Comparison of ENCODE assay signal across 1 cellular context in the genomic region with DNA sequence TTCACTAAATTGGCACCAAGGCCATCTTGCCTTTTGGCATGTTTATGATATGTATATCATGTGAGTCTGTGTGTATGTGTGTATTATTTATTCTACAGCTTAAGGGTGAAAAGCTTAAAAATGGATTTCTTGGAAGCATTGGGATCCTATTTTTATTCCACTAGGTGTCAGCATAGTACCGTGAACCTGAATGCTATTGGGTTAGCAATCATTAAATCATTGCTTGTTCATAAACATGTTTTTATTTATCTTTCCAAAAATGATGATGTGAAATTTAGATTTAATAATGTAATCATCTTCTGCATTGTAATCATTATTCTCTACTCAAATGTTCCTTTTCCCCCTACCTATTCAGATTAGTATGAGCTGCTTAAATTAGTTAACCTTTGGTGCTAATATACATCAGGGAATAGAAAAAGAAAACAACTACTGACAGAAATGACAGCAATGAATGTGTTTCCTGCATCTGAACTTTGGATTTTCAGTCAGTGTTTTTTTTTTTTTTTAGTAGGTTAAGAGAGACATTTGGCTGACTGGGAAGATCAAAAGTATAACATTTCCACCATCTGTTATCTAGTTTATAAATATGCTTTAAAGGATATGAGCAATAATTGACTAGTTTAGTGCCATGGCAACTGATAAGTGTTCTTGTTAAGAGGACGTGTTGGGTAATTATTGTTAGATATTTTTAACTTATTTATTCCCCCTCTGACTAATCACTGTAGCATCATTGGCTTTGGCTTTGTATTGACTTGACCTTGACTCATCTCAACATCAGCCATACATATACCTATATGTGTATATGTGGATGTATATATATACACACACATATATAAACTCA.
A peak's percentile ranks its signal among the peaks of the same experiment; 100 is the strongest.
TF ChIP-seq lines count a peak whose summit lies in the region.

No MANE protein-coding gene starts in this region.

TF ChIP-seq in K562, 482 proteins besides CTCF, POLR2A, EP300 and RAD21 (continued from another document and continues in another):
- TF ChIP-seq, protein P1, sequence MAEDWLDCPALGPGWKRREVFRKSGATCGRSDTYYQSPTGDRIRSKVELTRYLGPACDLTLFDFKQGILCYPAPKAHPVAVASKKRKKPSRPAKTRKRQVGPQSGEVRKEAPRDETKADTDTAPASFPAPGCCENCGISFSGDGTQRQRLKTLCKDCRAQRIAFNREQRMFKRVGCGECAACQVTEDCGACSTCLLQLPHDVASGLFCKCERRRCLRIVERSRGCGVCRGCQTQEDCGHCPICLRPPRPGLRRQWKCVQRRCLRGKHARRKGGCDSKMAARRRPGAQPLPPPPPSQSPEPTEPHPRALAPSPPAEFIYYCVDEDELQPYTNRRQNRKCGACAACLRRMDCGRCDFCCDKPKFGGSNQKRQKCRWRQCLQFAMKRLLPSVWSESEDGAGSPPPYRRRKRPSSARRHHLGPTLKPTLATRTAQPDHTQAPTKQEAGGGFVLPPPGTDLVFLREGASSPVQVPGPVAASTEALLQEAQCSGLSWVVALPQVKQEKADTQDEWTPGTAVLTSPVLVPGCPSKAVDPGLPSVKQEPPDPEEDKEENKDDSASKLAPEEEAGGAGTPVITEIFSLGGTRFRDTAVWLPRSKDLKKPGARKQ (CRISPR knock-in tag; IDR thresholded peaks at IDR 0.05): no peak
- TF ChIP-seq TOE1 (IDR thresholded peaks at IDR 0.05; ENCODE audit: borderline replicate concordance): no peak
- TF ChIP-seq TOE1 (CRISPR knock-in tag; IDR thresholded peaks at IDR 0.05; ENCODE audit: borderline replicate concordance, low read depth): no peak
- no peak for TF ChIP-seq POLR3A (IDR thresholded peaks at IDR 0.05; ENCODE audit: borderline replicate concordance, extremely low read depth, insufficient read depth, insufficient read length)
- no peak for TF ChIP-seq HIVEP1 (CRISPR knock-in tag; IDR thresholded peaks at IDR 0.05)
- no peak for TF ChIP-seq LCOR (CRISPR knock-in tag; IDR thresholded peaks at IDR 0.05)
- TF ChIP-seq ZNF316 (IDR thresholded peaks at IDR 0.05): peak; percentile 60
- TF ChIP-seq, protein P2, sequence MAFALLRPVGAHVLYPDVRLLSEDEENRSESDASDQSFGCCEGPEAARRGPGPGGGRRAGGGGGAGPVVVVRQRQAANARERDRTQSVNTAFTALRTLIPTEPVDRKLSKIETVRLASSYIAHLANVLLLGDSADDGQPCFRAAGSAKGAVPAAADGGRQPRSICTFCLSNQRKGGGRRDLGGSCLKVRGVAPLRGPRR (CRISPR knock-in tag; IDR thresholded peaks at IDR 0.05): no peak
- no peak for TF ChIP-seq MXI1 (IDR thresholded peaks at IDR 0.05; ENCODE audit: low read depth, low read length)
- TF ChIP-seq YBX1 (IDR thresholded peaks at IDR 0.05): no peak
- TF ChIP-seq, protein P3, sequence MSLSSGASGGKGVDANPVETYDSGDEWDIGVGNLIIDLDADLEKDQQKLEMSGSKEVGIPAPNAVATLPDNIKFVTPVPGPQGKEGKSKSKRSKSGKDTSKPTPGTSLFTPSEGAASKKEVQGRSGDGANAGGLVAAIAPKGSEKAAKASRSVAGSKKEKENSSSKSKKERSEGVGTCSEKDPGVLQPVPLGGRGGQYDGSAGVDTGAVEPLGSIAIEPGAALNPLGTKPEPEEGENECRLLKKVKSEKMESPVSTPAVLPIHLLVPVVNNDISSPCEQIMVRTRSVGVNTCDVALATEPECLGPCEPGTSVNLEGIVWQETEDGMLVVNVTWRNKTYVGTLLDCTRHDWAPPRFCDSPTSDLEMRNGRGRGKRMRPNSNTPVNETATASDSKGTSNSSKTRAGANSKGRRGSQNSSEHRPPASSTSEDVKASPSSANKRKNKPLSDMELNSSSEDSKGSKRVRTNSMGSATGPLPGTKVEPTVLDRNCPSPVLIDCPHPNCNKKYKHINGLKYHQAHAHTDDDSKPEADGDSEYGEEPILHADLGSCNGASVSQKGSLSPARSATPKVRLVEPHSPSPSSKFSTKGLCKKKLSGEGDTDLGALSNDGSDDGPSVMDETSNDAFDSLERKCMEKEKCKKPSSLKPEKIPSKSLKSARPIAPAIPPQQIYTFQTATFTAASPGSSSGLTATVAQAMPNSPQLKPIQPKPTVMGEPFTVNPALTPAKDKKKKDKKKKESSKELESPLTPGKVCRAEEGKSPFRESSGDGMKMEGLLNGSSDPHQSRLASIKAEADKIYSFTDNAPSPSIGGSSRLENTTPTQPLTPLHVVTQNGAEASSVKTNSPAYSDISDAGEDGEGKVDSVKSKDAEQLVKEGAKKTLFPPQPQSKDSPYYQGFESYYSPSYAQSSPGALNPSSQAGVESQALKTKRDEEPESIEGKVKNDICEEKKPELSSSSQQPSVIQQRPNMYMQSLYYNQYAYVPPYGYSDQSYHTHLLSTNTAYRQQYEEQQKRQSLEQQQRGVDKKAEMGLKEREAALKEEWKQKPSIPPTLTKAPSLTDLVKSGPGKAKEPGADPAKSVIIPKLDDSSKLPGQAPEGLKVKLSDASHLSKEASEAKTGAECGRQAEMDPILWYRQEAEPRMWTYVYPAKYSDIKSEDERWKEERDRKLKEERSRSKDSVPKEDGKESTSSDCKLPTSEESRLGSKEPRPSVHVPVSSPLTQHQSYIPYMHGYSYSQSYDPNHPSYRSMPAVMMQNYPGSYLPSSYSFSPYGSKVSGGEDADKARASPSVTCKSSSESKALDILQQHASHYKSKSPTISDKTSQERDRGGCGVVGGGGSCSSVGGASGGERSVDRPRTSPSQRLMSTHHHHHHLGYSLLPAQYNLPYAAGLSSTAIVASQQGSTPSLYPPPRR (CRISPR knock-in tag; IDR thresholded peaks at IDR 0.05; ENCODE audit: borderline replicate concordance): no peak
- TF ChIP-seq, protein P4, sequence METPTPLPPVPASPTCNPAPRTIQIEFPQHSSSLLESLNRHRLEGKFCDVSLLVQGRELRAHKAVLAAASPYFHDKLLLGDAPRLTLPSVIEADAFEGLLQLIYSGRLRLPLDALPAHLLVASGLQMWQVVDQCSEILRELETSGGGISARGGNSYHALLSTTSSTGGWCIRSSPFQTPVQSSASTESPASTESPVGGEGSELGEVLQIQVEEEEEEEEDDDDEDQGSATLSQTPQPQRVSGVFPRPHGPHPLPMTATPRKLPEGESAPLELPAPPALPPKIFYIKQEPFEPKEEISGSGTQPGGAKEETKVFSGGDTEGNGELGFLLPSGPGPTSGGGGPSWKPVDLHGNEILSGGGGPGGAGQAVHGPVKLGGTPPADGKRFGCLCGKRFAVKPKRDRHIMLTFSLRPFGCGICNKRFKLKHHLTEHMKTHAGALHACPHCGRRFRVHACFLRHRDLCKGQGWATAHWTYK (CRISPR knock-in tag; IDR thresholded peaks at IDR 0.05): no peak
- 0 out of 2 replicates have a peak, but pooled peaks have one; percentile 26 for TF ChIP-seq POLR2H (tag; IDR thresholded peaks at IDR 0.05; ENCODE audit: low read depth)
- 0 out of 2 replicates have a peak, but pooled peaks have one; percentile 11 for TF ChIP-seq JUND (IDR thresholded peaks at IDR 0.05; ENCODE audit: borderline replicate concordance, low read depth, low read length)
- no peak for TF ChIP-seq JUND (tag; IDR thresholded peaks at IDR 0.05; ENCODE audit: borderline replicate concordance, low read depth, low read length)
- 0 out of 2 replicates have a peak, but pooled peaks have one; percentile 17 for TF ChIP-seq MAFG (tag; conservative IDR thresholded peaks at IDR 0.05)
- TF ChIP-seq, protein P5, sequence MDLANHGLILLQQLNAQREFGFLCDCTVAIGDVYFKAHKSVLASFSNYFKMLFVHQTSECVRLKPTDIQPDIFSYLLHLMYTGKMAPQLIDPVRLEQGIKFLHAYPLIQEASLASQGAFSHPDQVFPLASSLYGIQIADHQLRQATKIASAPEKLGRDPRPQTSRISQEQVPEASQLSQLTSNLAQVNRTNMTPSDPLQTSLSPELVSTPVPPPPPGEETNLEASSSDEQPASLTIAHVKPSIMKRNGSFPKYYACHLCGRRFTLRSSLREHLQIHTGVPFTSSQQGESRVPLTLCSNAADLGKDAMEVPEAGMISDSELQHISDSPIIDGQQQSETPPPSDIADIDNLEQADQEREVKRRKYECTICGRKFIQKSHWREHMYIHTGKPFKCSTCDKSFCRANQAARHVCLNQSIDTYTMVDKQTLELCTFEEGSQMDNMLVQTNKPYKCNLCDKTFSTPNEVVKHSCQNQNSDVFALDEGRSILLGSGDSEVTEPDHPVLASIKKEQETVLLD (IDR thresholded peaks at IDR 0.05): no peak
- TF ChIP-seq, protein P6, sequence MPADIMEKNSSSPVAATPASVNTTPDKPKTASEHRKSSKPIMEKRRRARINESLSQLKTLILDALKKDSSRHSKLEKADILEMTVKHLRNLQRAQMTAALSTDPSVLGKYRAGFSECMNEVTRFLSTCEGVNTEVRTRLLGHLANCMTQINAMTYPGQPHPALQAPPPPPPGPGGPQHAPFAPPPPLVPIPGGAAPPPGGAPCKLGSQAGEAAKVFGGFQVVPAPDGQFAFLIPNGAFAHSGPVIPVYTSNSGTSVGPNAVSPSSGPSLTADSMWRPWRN (IDR thresholded peaks at IDR 0.05; ENCODE audit: low read depth): no peak
- TF ChIP-seq, protein P7, sequence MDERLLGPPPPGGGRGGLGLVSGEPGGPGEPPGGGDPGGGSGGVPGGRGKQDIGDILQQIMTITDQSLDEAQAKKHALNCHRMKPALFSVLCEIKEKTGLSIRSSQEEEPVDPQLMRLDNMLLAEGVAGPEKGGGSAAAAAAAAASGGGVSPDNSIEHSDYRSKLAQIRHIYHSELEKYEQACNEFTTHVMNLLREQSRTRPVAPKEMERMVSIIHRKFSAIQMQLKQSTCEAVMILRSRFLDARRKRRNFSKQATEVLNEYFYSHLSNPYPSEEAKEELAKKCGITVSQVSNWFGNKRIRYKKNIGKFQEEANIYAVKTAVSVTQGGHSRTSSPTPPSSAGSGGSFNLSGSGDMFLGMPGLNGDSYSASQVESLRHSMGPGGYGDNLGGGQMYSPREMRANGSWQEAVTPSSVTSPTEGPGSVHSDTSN (CRISPR knock-in tag; IDR thresholded peaks at IDR 0.05; ENCODE audit: low read depth): no peak
- TF ChIP-seq, protein P7 (tag; conservative IDR thresholded peaks at IDR 0.05; ENCODE audit: low read depth): no peak
- TF ChIP-seq GTF2E2 (tag; IDR thresholded peaks at IDR 0.05): no peak
- TF ChIP-seq SP1 (CRISPR knock-in tag; IDR thresholded peaks at IDR 0.05): no peak
- no peak for TF ChIP-seq ESRRA (IDR thresholded peaks at IDR 0.05; ENCODE audit: borderline replicate concordance, low read depth)
- no peak for TF ChIP-seq ZNF197 (CRISPR knock-in tag; IDR thresholded peaks at IDR 0.05; ENCODE audit: low read depth)
- TF ChIP-seq, protein P8, sequence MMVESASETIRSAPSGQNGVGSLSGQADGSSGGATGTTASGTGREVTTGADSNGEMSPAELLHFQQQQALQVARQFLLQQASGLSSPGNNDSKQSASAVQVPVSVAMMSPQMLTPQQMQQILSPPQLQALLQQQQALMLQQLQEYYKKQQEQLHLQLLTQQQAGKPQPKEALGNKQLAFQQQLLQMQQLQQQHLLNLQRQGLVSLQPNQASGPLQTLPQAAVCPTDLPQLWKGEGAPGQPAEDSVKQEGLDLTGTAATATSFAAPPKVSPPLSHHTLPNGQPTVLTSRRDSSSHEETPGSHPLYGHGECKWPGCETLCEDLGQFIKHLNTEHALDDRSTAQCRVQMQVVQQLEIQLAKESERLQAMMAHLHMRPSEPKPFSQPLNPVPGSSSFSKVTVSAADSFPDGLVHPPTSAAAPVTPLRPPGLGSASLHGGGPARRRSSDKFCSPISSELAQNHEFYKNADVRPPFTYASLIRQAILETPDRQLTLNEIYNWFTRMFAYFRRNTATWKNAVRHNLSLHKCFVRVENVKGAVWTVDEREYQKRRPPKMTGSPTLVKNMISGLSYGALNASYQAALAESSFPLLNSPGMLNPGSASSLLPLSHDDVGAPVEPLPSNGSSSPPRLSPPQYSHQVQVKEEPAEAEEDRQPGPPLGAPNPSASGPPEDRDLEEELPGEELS (CRISPR knock-in tag; IDR thresholded peaks at IDR 0.05; ENCODE audit: borderline replicate concordance): no peak
- TF ChIP-seq, protein P9, sequence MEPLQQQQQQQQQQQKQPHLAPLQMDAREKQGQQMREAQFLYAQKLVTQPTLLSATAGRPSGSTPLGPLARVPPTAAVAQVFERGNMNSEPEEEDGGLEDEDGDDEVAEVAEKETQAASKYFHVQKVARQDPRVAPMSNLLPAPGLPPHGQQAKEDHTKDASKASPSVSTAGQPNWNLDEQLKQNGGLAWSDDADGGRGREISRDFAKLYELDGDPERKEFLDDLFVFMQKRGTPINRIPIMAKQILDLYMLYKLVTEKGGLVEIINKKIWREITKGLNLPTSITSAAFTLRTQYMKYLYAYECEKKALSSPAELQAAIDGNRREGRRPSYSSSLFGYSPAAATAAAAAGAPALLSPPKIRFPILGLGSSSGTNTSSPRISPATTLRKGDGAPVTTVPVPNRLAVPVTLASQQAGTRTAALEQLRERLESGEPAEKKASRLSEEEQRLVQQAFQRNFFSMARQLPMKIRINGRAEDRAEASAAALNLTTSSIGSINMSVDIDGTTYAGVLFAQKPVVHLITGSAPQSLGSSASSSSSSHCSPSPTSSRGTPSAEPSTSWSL (CRISPR knock-in tag; IDR thresholded peaks at IDR 0.05; ENCODE audit: borderline replicate concordance): no peak
- no peak for TF ChIP-seq TFAM (CRISPR knock-in tag; conservative IDR thresholded peaks at IDR 0.05)
- TF ChIP-seq STAT5B (CRISPR knock-in tag; IDR thresholded peaks at IDR 0.05): no peak
- TF ChIP-seq NR2C2 (CRISPR knock-in tag; IDR thresholded peaks at IDR 0.05): no peak
- no peak for TF ChIP-seq NR2C2 (tag; IDR thresholded peaks at IDR 0.05)
- no peak for TF ChIP-seq KLF6 (CRISPR knock-in tag; IDR thresholded peaks at IDR 0.05; ENCODE audit: borderline replicate concordance)
- TF ChIP-seq CHD4 (IDR thresholded peaks at IDR 0.05; ENCODE audit: insufficient read depth, insufficient replicate concordance, low read depth, low read length, poor library complexity, severe bottlenecking): no peak
- no peak for TF ChIP-seq ZBTB17 (CRISPR knock-in tag; IDR thresholded peaks at IDR 0.05)
- TF ChIP-seq ATF7 (IDR thresholded peaks at IDR 0.05): no peak
- TF ChIP-seq, protein P10, sequence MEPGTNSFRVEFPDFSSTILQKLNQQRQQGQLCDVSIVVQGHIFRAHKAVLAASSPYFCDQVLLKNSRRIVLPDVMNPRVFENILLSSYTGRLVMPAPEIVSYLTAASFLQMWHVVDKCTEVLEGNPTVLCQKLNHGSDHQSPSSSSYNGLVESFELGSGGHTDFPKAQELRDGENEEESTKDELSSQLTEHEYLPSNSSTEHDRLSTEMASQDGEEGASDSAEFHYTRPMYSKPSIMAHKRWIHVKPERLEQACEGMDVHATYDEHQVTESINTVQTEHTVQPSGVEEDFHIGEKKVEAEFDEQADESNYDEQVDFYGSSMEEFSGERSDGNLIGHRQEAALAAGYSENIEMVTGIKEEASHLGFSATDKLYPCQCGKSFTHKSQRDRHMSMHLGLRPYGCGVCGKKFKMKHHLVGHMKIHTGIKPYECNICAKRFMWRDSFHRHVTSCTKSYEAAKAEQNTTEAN (CRISPR knock-in tag; IDR thresholded peaks at IDR 0.05): no peak
- TF ChIP-seq, protein P11, sequence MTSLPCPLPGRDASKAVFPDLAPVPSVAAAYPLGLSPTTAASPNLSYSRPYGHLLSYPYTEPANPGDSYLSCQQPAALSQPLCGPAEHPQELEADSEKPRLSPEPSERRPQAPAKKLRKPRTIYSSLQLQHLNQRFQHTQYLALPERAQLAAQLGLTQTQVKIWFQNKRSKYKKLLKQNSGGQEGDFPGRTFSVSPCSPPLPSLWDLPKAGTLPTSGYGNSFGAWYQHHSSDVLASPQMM (CRISPR knock-in tag; IDR thresholded peaks at IDR 0.05): no peak
- no peak for TF ChIP-seq CTBP1 (IDR thresholded peaks at IDR 0.05; ENCODE audit: borderline replicate concordance)
